ENCODE assay signal across 1 cellular context in genomic region chr14:55814873-55815272, GRCh38.
TF ChIP-seq lines count a peak whose summit lies in the region.

No MANE protein-coding gene starts in this region.

TF ChIP-seq in GM23338, 12 proteins besides CTCF, POLR2A, EP300 and RAD21 (continued from another document):
- no peak for TF ChIP-seq ZNF462 (CRISPR knock-in tag; IDR thresholded peaks at IDR 0.05)
- no peak for TF ChIP-seq EZH2 (IDR thresholded peaks at IDR 0.05; ENCODE audit: low read depth, unreplicated experiment)
